Comparison of ENCODE assay signal across 16 cellular contexts in the genomic region with DNA sequence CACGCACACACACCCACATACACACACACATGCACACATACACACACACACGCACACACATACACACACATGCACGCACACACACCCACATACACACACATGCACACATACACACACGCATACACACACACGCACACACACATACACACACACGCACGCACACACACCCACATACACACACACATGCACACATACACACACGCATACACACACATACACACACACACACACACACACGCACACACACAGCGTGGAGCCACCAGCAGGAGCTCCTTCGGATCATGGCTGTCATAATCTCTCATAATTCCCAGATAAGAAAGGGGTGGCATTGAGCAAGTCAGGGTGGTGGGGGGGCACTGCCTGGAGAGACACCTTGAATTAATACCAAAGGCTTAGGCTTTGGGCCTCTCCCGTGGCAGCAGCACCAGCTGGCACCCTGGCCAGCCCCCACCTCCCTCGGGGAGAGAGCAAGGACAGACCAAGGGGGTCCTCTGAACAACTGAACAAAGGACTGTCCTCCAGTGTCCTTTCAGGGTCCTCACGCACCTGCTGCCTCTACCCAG. TPM values are rescaled to one million over a fixed set of nuclear protein-coding genes. Genes with fewer than 3 reads are reported as not detected.
DNase-seq lines count a peak whose midpoint lies in the region; FAIRE-seq and TF ChIP-seq lines count a peak whose summit lies in the region.
"Had no signal": no experiment of that assay in that cellular context is flagged by ENCODE, and none has a peak within 500 bp of the region (broad histone marks: within the 10 kb centered on the region; RNA-seq: fewer than 3 reads in every experiment).

No MANE protein-coding gene starts in this region.

- H3K23me2 ChIP-seq in H9 (ENCODE audit: insufficient read length, low read depth, low read length, poor library complexity, severe bottlenecking), result no peaks in the 10 kb centered on the region

- H4K5ac ChIP-seq in H9 (ENCODE audit: insufficient read length, low read depth, low read length), result no peak overlapping the region

- H3K4me2 ChIP-seq in H9 (ENCODE audit: insufficient read depth, insufficient read length, low read length), result no peak overlapping the region
- H3K4me2 ChIP-seq: PC-9 had no signal

- no peak overlapping the region for H4K91ac ChIP-seq in H9 (ENCODE audit: insufficient read length, low read depth, low read length)

- no peak overlapping the region for H3K18ac ChIP-seq in H9 (ENCODE audit: insufficient read length, low read depth, low read length)

- no peak overlapping the region for H3K4me3 Mint-ChIP-seq in H9
- H3K4me3 Mint-ChIP-seq: CD8-positive, alpha-beta memory T cell had no signal

- no peak overlapping the region for H3T11ph ChIP-seq in H9 (ENCODE audit: low read length)

- no peak overlapping the region for H3K23ac ChIP-seq in H9 (ENCODE audit: insufficient read length, low read depth, low read length)

- TF ChIP-seq CTCF in H9 (conservative IDR thresholded peaks at IDR 0.05) (no peak), WERI-Rb-1 (IDR thresholded peaks at IDR 0.05; ENCODE audit: low read depth, low read length) (no peak), GM13976 (IDR thresholded peaks at IDR 0.05; ENCODE audit: borderline replicate concordance, control extremely low read depth, extremely low read depth, insufficient read depth, missing control alignments) (no peak)

- H3K27me3 ChIP-seq in H9 (ENCODE audit: insufficient read depth, low read length) (no peaks in the 10 kb centered on the region), WERI-Rb-1 (ENCODE audit: insufficient read depth, low read depth, severe bottlenecking) (no peaks in the 10 kb centered on the region)

- peak overlapping the region; percentile 51 for H4K8ac ChIP-seq in H9 (replicated peaks; ENCODE audit: insufficient read length, low read depth, low read length)

- H3K4me1 ChIP-seq in H9 (ENCODE audit: insufficient read depth, low read length), result no peaks in the 10 kb centered on the region

- no peaks in the 10 kb centered on the region for H3K9me3 ChIP-seq in H9 (ENCODE audit: control insufficient read depth, low read depth, low read length)
- no peaks in the 10 kb centered on the region for H3K9me3 ChIP-seq in WERI-Rb-1 (ENCODE audit: severe bottlenecking)

- no peaks in the 10 kb centered on the region for H3K79me2 ChIP-seq in H9 (ENCODE audit: insufficient read depth, low read length)

- no peak overlapping the region for H2BK5ac ChIP-seq in H9 (ENCODE audit: insufficient read length, low read length)

- H3K56ac ChIP-seq in H9 (ENCODE audit: insufficient read length, low read depth, low read length), result no peak overlapping the region

- H2BK12ac ChIP-seq in H9 (ENCODE audit: insufficient read length, low read depth, low read length), result no peak overlapping the region

- H3K4ac ChIP-seq in H9 (ENCODE audit: low read depth, low read length), result no peak overlapping the region

- H3K4me3 ChIP-seq in WERI-Rb-1 (ENCODE audit: low read depth, low read length), result no peak overlapping the region
- H3K4me3 ChIP-seq: PC-9 had no signal

- no peak overlapping the region for H2BK20ac ChIP-seq in H9 (ENCODE audit: low read depth, low read length, poor library complexity, severe bottlenecking)

- H2AK5ac ChIP-seq in H9 (ENCODE audit: insufficient read length, low read length), result no peak overlapping the region

- in situ Hi-C loops in GM13976 (cut with MboI; ENCODE audit: low sequenced_read_pairs, unreplicated experiment), result no loop called here

- no peaks in the 10 kb centered on the region; a peak in 1 of 5 replicates for H3K9me3 Mint-ChIP-seq in H9

- no peak overlapping the region for H2BK120ac ChIP-seq in H9 (ENCODE audit: low read depth, low read length, poor library complexity, severe bottlenecking)

- no peak overlapping the region for H2AFZ ChIP-seq in H9 (ENCODE audit: low read length)
- H2AFZ ChIP-seq: PC-9 had no signal

- peaks cover 36% of the 10 kb centered on the region for H3K36me3 ChIP-seq in WERI-Rb-1

- peaks cover 0 to 3% (median 0%) of the 10 kb centered on the region in 3 experiments; a peak in 2 of 7 replicates for H3K36me3 Mint-ChIP-seq in H9 (ENCODE audit: insufficient read depth in 1 of 3, low read depth in 3 of 3)
- H3K36me3 Mint-ChIP-seq: CD8-positive, alpha-beta memory T cell had no signal

- H3K27ac ChIP-seq in H9 (ENCODE audit: insufficient read length, low read depth, low read length) (no peak overlapping the region), WERI-Rb-1 (peak overlapping the region; percentile 79)
- H3K27ac ChIP-seq: PC-9, RWPE1 had no signal

- peaks cover 13 to 16% of the 10 kb centered on the region in 2 experiments for H3K4me1 Mint-ChIP-seq in H9
- H3K4me1 Mint-ChIP-seq: CD8-positive, alpha-beta memory T cell had no signal

- no peaks in the 10 kb centered on the region for H3K79me1 ChIP-seq in H9 (ENCODE audit: insufficient read depth, low read depth, low read length, poor library complexity, severe bottlenecking)

- peaks cover 2% of the 10 kb centered on the region; the same call in 1 of the 2 replicates for H3K27me3 Mint-ChIP-seq in H9 (ENCODE audit: low read depth)

- WGBS in H9 (ENCODE audit: extremely low coverage, insufficient read length, low lambda C conversion rate), result no CpG with 5 or more reads among the region's 14 CpGs

- peak overlapping the region in 1 of 3 experiments; percentile 21; a peak in 1 of 7 replicates for H3K27ac Mint-ChIP-seq in H9
- H3K27ac Mint-ChIP-seq: CD8-positive, alpha-beta memory T cell had no signal

- no peaks in the 10 kb centered on the region for H4K20me1 ChIP-seq in H9 (ENCODE audit: control insufficient read depth, insufficient read depth, insufficient read length)

- H3K9ac ChIP-seq in H9 (ENCODE audit: extremely low read depth, insufficient read length, low read length), result no peak overlapping the region

- DNase-seq in H9 (no peak), WERI-Rb-1 (peak; percentile 84), islet precursor cell (peak; percentile 50), urothelium cell line (ENCODE audit: low spot score) (no peak), SKM-1 (lab: John Stamatoyannopoulos, UW; ENCODE audit: unreplicated experiment) (no peak), NCI-H2081 (lab: John Stamatoyannopoulos, UW) (no peak), GM13976 (ENCODE audit: low spot score) (no peak)
- DNase-seq: ACHN; CD8-positive, alpha-beta memory T cell; DMS79; HCEC 1CT; NCI-H1105; NCI-H2081 treated with DMSO at 0.1 percent for 48 hours; PC-9; SIG-M5 had no signal

- FAIRE-seq in urothelium cell line (lab: Jason Lieb, UNC), result peak; percentile 100

- H2BK15ac ChIP-seq in H9 (ENCODE audit: low read depth, low read length), result no peak overlapping the region

- H3K14ac ChIP-seq in H9 (ENCODE audit: insufficient read depth, low read length), result no peak overlapping the region; the same call in 1 of the 2 replicates

RNA-seq across cellular contexts. Expression of gene ANO2, which starts 21.9 kb away (rescaled TPM):
- total RNA-seq in H9 (2021), result 3.8 and 4.2 TPM in 2 replicates
- total RNA-seq: CD8-positive, alpha-beta memory T cell; PC-9 had no signal

Comparison
In these comparisons a context has a peak if more than half of its experiments do, and no peak if none do; other contexts are left out.
1. DNase-seq: peak in WERI-Rb-1 (single experiment) and islet precursor cell (single experiment); none in H9 (single experiment), urothelium cell line (single experiment), SKM-1 (single experiment), NCI-H2081 (0 of 2) and GM13976 (single experiment).